1 cellular context compared by ENCODE assay signal in genomic region chr6:17907467-17908229, GRCh38.
A peak's percentile ranks its signal among the peaks of the same experiment; 100 is the strongest.
TF ChIP-seq lines count a peak whose summit lies in the region.

No MANE protein-coding gene starts in this region.

TF ChIP-seq in K562, 482 proteins besides CTCF, POLR2A, EP300 and RAD21 (continued from another document and continues in another):
- TF ChIP-seq, protein P1, sequence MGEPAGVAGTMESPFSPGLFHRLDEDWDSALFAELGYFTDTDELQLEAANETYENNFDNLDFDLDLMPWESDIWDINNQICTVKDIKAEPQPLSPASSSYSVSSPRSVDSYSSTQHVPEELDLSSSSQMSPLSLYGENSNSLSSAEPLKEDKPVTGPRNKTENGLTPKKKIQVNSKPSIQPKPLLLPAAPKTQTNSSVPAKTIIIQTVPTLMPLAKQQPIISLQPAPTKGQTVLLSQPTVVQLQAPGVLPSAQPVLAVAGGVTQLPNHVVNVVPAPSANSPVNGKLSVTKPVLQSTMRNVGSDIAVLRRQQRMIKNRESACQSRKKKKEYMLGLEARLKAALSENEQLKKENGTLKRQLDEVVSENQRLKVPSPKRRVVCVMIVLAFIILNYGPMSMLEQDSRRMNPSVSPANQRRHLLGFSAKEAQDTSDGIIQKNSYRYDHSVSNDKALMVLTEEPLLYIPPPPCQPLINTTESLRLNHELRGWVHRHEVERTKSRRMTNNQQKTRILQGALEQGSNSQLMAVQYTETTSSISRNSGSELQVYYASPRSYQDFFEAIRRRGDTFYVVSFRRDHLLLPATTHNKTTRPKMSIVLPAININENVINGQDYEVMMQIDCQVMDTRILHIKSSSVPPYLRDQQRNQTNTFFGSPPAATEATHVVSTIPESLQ (CRISPR knock-in tag; IDR thresholded peaks at IDR 0.05) = no peak
- TF ChIP-seq POLR2AphosphoS5 (IDR thresholded peaks at IDR 0.05; ENCODE audit: control insufficient read depth, insufficient read depth, low read depth, low read length) (peak; percentile 64; the same call in 1 of the 2 replicates), NFIC (IDR thresholded peaks at IDR 0.05) (peak; percentile 67), MAFG (tag; conservative IDR thresholded peaks at IDR 0.05) (peak; percentile 100), ZBED1 (IDR thresholded peaks at IDR 0.05) (0 out of 2 replicates have a peak, but pooled peaks have one; percentile 51), ARHGAP35 (IDR thresholded peaks at IDR 0.05; ENCODE audit: partially characterized antibody) (no peak), FOXK2 (conservative IDR thresholded peaks at IDR 0.05 in 1 of 2, IDR thresholded peaks at IDR 0.05 in 1 of 2; ENCODE audit: low read depth in 2 of 2) (peak; percentile 86 to 87), NUFIP1 (IDR thresholded peaks at IDR 0.05; ENCODE audit: partially characterized antibody) (peak; percentile 92), ELF2 (CRISPR knock-in tag; IDR thresholded peaks at IDR 0.05) (0 out of 2 replicates have a peak, but pooled peaks have one; percentile 36), LEF1 (IDR thresholded peaks at IDR 0.05) (peak; percentile 95), E4F1 (CRISPR knock-in tag; IDR thresholded peaks at IDR 0.05; ENCODE audit: borderline replicate concordance) (no peak), TAF9B (IDR thresholded peaks at IDR 0.05; ENCODE audit: partially characterized antibody) (peak; percentile 95), KAT7 (CRISPR knock-in tag; IDR thresholded peaks at IDR 0.05; ENCODE audit: borderline replicate concordance) (0 out of 2 replicates have a peak, but pooled peaks have one; percentile 76), BHLHE40 (IDR thresholded peaks at IDR 0.05; ENCODE audit: low read length) (peak; percentile 49; the same call in 1 of the 2 replicates), ZNF717 (CRISPR knock-in tag; IDR thresholded peaks at IDR 0.05) (no peak), NFE2L1 (tag; IDR thresholded peaks at IDR 0.05; ENCODE audit: borderline replicate concordance, low read depth) (peak; percentile 100), SP1 (CRISPR knock-in tag; IDR thresholded peaks at IDR 0.05) (0 out of 2 replicates have a peak, but pooled peaks have one; percentile 45), FOXA3 (CRISPR knock-in tag; conservative IDR thresholded peaks at IDR 0.05 in 1 of 2, IDR thresholded peaks at IDR 0.05 in 1 of 2) (no peak), ZNF24 (IDR thresholded peaks at IDR 0.05) (peak; percentile 85), HDAC2 (IDR thresholded peaks at IDR 0.05) (peak; percentile 94), BCL6 (CRISPR knock-in tag; IDR thresholded peaks at IDR 0.05) (0 out of 2 replicates have a peak, but pooled peaks have one; percentile 32), ZNF146 (CRISPR knock-in tag; IDR thresholded peaks at IDR 0.05; ENCODE audit: unreplicated experiment) (no peak), MEF2A (IDR thresholded peaks at IDR 0.05; ENCODE audit: control insufficient read depth, low read depth, low read length) (peak; percentile 73; the same call in 1 of the 2 replicates), ZKSCAN1 (IDR thresholded peaks at IDR 0.05; ENCODE audit: low read depth, low read length) (0 out of 2 replicates have a peak, but pooled peaks have one; percentile 40), DACH1 (IDR thresholded peaks at IDR 0.05; ENCODE audit: partially characterized antibody) (peak; percentile 98), ZNF668 (CRISPR knock-in tag; IDR thresholded peaks at IDR 0.05) (peak; percentile 89), ZBTB26 (CRISPR knock-in tag; IDR thresholded peaks at IDR 0.05) (0 out of 2 replicates have a peak, but pooled peaks have one; percentile 84), KLF10 (CRISPR knock-in tag; IDR thresholded peaks at IDR 0.05) (no peak), NR2C1 (IDR thresholded peaks at IDR 0.05) (no peak), NR2C1 (tag; IDR thresholded peaks at IDR 0.05) (peak; percentile 82), DLX4 (CRISPR knock-in tag; IDR thresholded peaks at IDR 0.05) (no peak), PCBP1 (IDR thresholded peaks at IDR 0.05; ENCODE audit: low read depth, low read length, poor library complexity, severe bottlenecking) (no peak), ARNT (IDR thresholded peaks at IDR 0.05) (peak; percentile 94 to 98), RBFOX2 (IDR thresholded peaks at IDR 0.05; ENCODE audit: low read depth, low read length) (peak; percentile 33; the same call in 1 of the 2 replicates), THRB (CRISPR knock-in tag; conservative IDR thresholded peaks at IDR 0.05) (peak; percentile 88), ZNF511 (CRISPR knock-in tag; IDR thresholded peaks at IDR 0.05) (no peak), EP400 (IDR thresholded peaks at IDR 0.05) (peak; percentile 95), ZNF165 (CRISPR knock-in tag; IDR thresholded peaks at IDR 0.05; ENCODE audit: borderline replicate concordance) (no peak), ZNF23 (CRISPR knock-in tag; IDR thresholded peaks at IDR 0.05) (0 out of 2 replicates have a peak, but pooled peaks have one; percentile 37), SMAD4 (CRISPR knock-in tag; conservative IDR thresholded peaks at IDR 0.05) (peak; percentile 98), NRF1 (conservative IDR thresholded peaks at IDR 0.05 in 1 of 2, IDR thresholded peaks at IDR 0.05 in 1 of 2) (peak; percentile 62 to 66), MAFK (IDR thresholded peaks at IDR 0.05; ENCODE audit: low read length) (peak; percentile 99), FOXK1 (CRISPR knock-in tag; IDR thresholded peaks at IDR 0.05; ENCODE audit: borderline replicate concordance) (0 out of 2 replicates have a peak, but pooled peaks have one; percentile 64), JUNB (CRISPR knock-in tag; conservative IDR thresholded peaks at IDR 0.05) (peak; percentile 83)
- TF ChIP-seq, protein P2, sequence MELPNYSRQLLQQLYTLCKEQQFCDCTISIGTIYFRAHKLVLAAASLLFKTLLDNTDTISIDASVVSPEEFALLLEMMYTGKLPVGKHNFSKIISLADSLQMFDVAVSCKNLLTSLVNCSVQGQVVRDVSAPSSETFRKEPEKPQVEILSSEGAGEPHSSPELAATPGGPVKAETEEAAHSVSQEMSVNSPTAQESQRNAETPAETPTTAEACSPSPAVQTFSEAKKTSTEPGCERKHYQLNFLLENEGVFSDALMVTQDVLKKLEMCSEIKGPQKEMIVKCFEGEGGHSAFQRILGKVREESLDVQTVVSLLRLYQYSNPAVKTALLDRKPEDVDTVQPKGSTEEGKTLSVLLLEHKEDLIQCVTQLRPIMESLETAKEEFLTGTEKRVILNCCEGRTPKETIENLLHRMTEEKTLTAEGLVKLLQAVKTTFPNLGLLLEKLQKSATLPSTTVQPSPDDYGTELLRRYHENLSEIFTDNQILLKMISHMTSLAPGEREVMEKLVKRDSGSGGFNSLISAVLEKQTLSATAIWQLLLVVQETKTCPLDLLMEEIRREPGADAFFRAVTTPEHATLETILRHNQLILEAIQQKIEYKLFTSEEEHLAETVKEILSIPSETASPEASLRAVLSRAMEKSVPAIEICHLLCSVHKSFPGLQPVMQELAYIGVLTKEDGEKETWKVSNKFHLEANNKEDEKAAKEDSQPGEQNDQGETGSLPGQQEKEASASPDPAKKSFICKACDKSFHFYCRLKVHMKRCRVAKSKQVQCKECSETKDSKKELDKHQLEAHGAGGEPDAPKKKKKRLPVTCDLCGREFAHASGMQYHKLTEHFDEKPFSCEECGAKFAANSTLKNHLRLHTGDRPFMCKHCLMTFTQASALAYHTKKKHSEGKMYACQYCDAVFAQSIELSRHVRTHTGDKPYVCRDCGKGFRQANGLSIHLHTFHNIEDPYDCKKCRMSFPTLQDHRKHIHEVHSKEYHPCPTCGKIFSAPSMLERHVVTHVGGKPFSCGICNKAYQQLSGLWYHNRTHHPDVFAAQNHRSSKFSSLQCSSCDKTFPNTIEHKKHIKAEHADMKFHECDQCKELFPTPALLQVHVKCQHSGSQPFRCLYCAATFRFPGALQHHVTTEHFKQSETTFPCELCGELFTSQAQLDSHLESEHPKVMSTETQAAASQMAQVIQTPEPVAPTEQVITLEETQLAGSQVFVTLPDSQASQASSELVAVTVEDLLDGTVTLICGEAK (IDR thresholded peaks at IDR 0.05) = peak; percentile 75
- TF ChIP-seq, protein P2 (CRISPR knock-in tag; IDR thresholded peaks at IDR 0.05) = no peak
- TF ChIP-seq, protein P3, sequence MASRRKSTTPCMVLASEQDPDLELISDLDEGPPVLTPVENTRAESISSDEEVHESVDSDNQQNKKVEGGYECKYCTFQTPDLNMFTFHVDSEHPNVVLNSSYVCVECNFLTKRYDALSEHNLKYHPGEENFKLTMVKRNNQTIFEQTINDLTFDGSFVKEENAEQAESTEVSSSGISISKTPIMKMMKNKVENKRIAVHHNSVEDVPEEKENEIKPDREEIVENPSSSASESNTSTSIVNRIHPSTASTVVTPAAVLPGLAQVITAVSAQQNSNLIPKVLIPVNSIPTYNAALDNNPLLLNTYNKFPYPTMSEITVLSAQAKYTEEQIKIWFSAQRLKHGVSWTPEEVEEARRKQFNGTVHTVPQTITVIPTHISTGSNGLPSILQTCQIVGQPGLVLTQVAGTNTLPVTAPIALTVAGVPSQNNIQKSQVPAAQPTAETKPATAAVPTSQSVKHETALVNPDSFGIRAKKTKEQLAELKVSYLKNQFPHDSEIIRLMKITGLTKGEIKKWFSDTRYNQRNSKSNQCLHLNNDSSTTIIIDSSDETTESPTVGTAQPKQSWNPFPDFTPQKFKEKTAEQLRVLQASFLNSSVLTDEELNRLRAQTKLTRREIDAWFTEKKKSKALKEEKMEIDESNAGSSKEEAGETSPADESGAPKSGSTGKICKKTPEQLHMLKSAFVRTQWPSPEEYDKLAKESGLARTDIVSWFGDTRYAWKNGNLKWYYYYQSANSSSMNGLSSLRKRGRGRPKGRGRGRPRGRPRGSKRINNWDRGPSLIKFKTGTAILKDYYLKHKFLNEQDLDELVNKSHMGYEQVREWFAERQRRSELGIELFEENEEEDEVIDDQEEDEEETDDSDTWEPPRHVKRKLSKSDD (conservative IDR thresholded peaks at IDR 0.05; ENCODE audit: low read length) = peak; percentile 87; the same call in 1 of the 2 replicates
